ENCODE assay signal across 15 cellular contexts in genomic region chr5:146967646-146968045, GRCh38.
"Had no signal": no experiment of that assay in that cellular context is flagged by ENCODE, and none has a peak within 500 bp of the region (broad histone marks: within the 10 kb centered on the region; RNA-seq: fewer than 3 reads in every experiment).

No MANE protein-coding gene starts in this region.

- ATAC-seq: left ventricle myocardium superior; stimulated activated naive B cell treated with anti-CD40 and anti-IgM and Interleukin-4, amounts not matched to agents 10 μg/mL and 1 μg/mL and 100 μg/mL, for 72 hours had no signal

- H3K27me3 ChIP-seq: ascending aorta had no signal

- DNase-seq: activated CD4-positive, alpha-beta memory T cell treated with anti-CD3 and anti-CD28 coated beads for 36 hours; activated gamma-delta T cell treated with Interleukin-2 at 50 U/mL for 16 hours; activated naive CD8-positive, alpha-beta T cell treated with anti-CD3 and anti-CD28 coated beads for 36 hours; activated T-cell treated with anti-CD3 and anti-CD28 coated beads, Interleukin-2, amount 50 U/mL, for 48 hours; effector CD8-positive, alpha-beta T cell; islet precursor cell; left ventricle myocardium superior; mesendoderm; right cardiac atrium; stimulated activated naive B cell treated with anti-CD40 and anti-IgM and Interleukin-4, amounts not matched to agents 10 μg/mL and 1 μg/mL and 100 μg/mL, for 72 hours; substantia nigra; T-helper 1 cell had no signal

- H3K27ac ChIP-seq: heart right ventricle, VCaP had no signal
